8 cellular contexts compared by ENCODE assay signal in the genomic region with DNA sequence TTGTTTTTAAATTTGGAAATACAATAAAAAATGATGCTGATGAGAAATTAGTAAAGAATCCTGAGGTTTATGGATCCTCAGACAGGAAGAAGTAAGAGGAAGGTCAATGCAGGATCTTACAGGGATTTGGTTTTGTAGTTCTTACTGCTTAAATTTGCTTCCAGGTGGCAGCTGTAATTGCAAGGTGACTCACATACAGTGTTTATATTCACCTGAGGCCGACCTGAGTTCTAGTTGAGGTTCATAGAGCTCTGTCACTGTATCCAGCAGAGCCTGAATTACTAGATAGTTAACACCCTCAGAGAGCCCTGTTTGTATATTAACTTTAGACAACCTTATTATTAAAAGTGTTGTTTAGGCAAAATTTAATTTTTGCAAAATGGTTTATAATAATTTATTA. TPM values are rescaled to one million over a fixed set of nuclear protein-coding genes. Genes with fewer than 3 reads are reported as not detected.
DNase-seq lines count a peak whose midpoint lies in the region; ATAC-seq and TF ChIP-seq lines count a peak whose summit lies in the region.

No MANE protein-coding gene starts in this region.

- no peaks in the 10 kb centered on the region for H3K27me3 Mint-ChIP-seq in T-helper 17 cell
- no peaks in the 10 kb centered on the region for H3K27me3 Mint-ChIP-seq in stimulated activated naive CD8-positive, alpha-beta T cell treated with anti-CD3 and anti-CD28 coated beads, Interleukin-15, amount 100 ng/mL, for 72 hours

- H3K36me3 ChIP-seq in SK-N-SH (replicated peaks in 1 of 2; ENCODE audit: control insufficient read depth in 1 of 2, insufficient read depth in 2 of 2, low read length in 1 of 2), result peaks cover 13 to 18% of the 10 kb centered on the region in 2 experiments

- peaks cover 59% of the 10 kb centered on the region for H3K79me2 ChIP-seq in SK-N-SH (ENCODE audit: insufficient read depth)

- no peaks in the 10 kb centered on the region for H3K9me2 ChIP-seq in SK-N-SH

- no peak for TF ChIP-seq RAD21 in SK-N-SH (IDR thresholded peaks at IDR 0.05; ENCODE audit: low read length)

- H3K9me3 Mint-ChIP-seq in stimulated activated naive CD8-positive, alpha-beta T cell treated with anti-CD3 and anti-CD28 coated beads, Interleukin-15, amount 100 ng/mL, for 72 hours, result no peaks in the 10 kb centered on the region

- H4K20me1 ChIP-seq in SK-N-SH (ENCODE audit: insufficient read depth), result peaks cover 23% of the 10 kb centered on the region

- H3K4me1 ChIP-seq in SK-N-SH (ENCODE audit: control insufficient read depth in 1 of 2, insufficient read depth in 2 of 2, low read depth in 1 of 2, low read length in 1 of 2) (peaks cover 11 to 32% of the 10 kb centered on the region in 2 experiments; a peak in 2 of 4 replicates), foreskin keratinocyte (peaks cover 16% of the 10 kb centered on the region)

- peak overlapping the region; percentile 77; the same call in 1 of the 2 replicates for H3K9ac ChIP-seq in SK-N-SH

- H3K27me3 ChIP-seq in SK-N-SH (ENCODE audit: insufficient read depth) (no peaks in the 10 kb centered on the region), foreskin keratinocyte (no peaks in the 10 kb centered on the region)

- CTCF ChIA-PET in SK-N-SH (lab: Yijun Ruan, JAX), result interaction anchor here (1.3 to 1.6 kb wide), 3 partner anchors 22 to 78 kb away, joined by 3 to 7 read pairs (median 4); no protein-coding TSS in a partner anchor

- POLR2A ChIA-PET in SK-N-SH (lab: Yijun Ruan, JAX), result no interaction called here

- peak overlapping the region in 1 of 2 experiments; percentile 76; a peak in 2 of 4 replicates for H3K4me3 ChIP-seq in SK-N-SH (ENCODE audit: low read depth in 2 of 2, low read length in 1 of 2)

- TF ChIP-seq EP300 in SK-N-SH (IDR thresholded peaks at IDR 0.05; ENCODE audit: borderline replicate concordance in 1 of 2, low read depth in 1 of 2, low read length in 1 of 2), result no peak

- peaks cover 4% of the 10 kb centered on the region for H3K36me3 Mint-ChIP-seq in T-helper 17 cell (ENCODE audit: low read depth)

- DNase-seq in SK-N-SH, result no peak
- DNase-seq in T-helper 17 cell, result no peak
- DNase-seq in foreskin keratinocyte, result peak; percentile 40 to 64
- no peak for DNase-seq in stimulated activated naive CD8-positive, alpha-beta T cell treated with anti-CD3 and anti-CD28 coated beads, Interleukin-15, amount 100 ng/mL, for 72 hours
- no peak for DNase-seq in effector CD4-positive, alpha-beta T cell
- no peak for DNase-seq in left lobe of liver (ENCODE audit: low spot score)

- H3K27ac ChIP-seq in SK-N-SH (ENCODE audit: low read depth in 2 of 2, low read length in 1 of 2), result peak overlapping the region; percentile 80 to 85; a peak in 3 of 4 replicates
- H3K27ac ChIP-seq in foreskin keratinocyte, result peak overlapping the region; percentile 45

- ATAC-seq in SK-N-SH treated with all-trans-retinoic acid at 6 μM for 48 hours (no peak), T-helper 17 cell (no peak), foreskin keratinocyte (peak; percentile 66), GM21786 (IDR thresholded peaks at IDR 0.05; ENCODE audit: unreplicated experiment) (no peak), left lobe of liver (no peak)
- no peak for ATAC-seq in stimulated activated naive CD8-positive, alpha-beta T cell treated with anti-CD3 and anti-CD28 coated beads, Interleukin-15, amount 100 ng/mL, for 72 hours

- peak overlapping the region; percentile 97 for H3K4me3 Mint-ChIP-seq in T-helper 17 cell
- H3K4me3 Mint-ChIP-seq in stimulated activated naive CD8-positive, alpha-beta T cell treated with anti-CD3 and anti-CD28 coated beads, Interleukin-15, amount 100 ng/mL, for 72 hours, result peak overlapping the region; percentile 86 to 93

- WGBS in SK-N-SH (ENCODE audit: low lambda C conversion rate), result 91% methylated on average over 1 of the region's 1 CpG

- H3K9me3 ChIP-seq in SK-N-SH (no peaks in the 10 kb centered on the region), T-helper 17 cell (ENCODE audit: control insufficient read depth, low read length, poor library complexity, severe bottlenecking) (no peaks in the 10 kb centered on the region)

- H3K4me1 Mint-ChIP-seq in T-helper 17 cell, result peaks cover 35% of the 10 kb centered on the region
- H3K4me1 Mint-ChIP-seq in stimulated activated naive CD8-positive, alpha-beta T cell treated with anti-CD3 and anti-CD28 coated beads, Interleukin-15, amount 100 ng/mL, for 72 hours, result peaks cover 41% of the 10 kb centered on the region

- H3F3A ChIP-seq in SK-N-SH (replicated peaks; ENCODE audit: insufficient read depth), result peaks cover 23% of the 10 kb centered on the region

- peak overlapping the region; percentile 97 for H3K27ac Mint-ChIP-seq in T-helper 17 cell
- H3K27ac Mint-ChIP-seq in stimulated activated naive CD8-positive, alpha-beta T cell treated with anti-CD3 and anti-CD28 coated beads, Interleukin-15, amount 100 ng/mL, for 72 hours, result peak overlapping the region; percentile 95 to 98

- no peak for TF ChIP-seq CTCF in SK-N-SH (IDR thresholded peaks at IDR 0.05)
- TF ChIP-seq CTCF in foreskin keratinocyte (conservative IDR thresholded peaks at IDR 0.05), result no peak

- no peak overlapping the region; the same call in 1 of the 2 replicates for H2AFZ ChIP-seq in SK-N-SH (ENCODE audit: low read depth)

- peak overlapping the region; percentile 98 for H3K4me2 ChIP-seq in SK-N-SH

TF ChIP-seq in SK-N-SH, 30 proteins besides CTCF, POLR2A, EP300 and RAD21 (continues in another document):
- no peak for TF ChIP-seq SMC3 (IDR thresholded peaks at IDR 0.05; ENCODE audit: low read depth, low read length)
- TF ChIP-seq REST (IDR thresholded peaks at IDR 0.05; ENCODE audit: low read depth, low read length), result no peak

TF ChIP-seq in SK-N-SH treated with all-trans-retinoic acid at 6 μM for 48 hours, 23 proteins besides CTCF, POLR2A, EP300 and RAD21:
- TF ChIP-seq ZC3H10 (CRISPR knock-in tag; IDR thresholded peaks at IDR 0.05), result no peak
- no peak for TF ChIP-seq ZFP3 (CRISPR knock-in tag; IDR thresholded peaks at IDR 0.05)
- no peak for TF ChIP-seq OSR1 (CRISPR knock-in tag; IDR thresholded peaks at IDR 0.05)
- no peak for TF ChIP-seq ZNF8 (CRISPR knock-in tag; IDR thresholded peaks at IDR 0.05)
- TF ChIP-seq, protein P1, sequence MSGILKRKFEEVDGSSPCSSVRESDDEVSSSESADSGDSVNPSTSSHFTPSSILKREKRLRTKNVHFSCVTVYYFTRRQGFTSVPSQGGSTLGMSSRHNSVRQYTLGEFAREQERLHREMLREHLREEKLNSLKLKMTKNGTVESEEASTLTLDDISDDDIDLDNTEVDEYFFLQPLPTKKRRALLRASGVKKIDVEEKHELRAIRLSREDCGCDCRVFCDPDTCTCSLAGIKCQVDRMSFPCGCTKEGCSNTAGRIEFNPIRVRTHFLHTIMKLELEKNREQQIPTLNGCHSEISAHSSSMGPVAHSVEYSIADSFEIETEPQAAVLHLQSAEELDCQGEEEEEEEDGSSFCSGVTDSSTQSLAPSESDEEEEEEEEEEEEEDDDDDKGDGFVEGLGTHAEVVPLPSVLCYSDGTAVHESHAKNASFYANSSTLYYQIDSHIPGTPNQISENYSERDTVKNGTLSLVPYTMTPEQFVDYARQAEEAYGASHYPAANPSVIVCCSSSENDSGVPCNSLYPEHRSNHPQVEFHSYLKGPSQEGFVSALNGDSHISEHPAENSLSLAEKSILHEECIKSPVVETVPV (CRISPR knock-in tag; IDR thresholded peaks at IDR 0.05), result no peak
- TF ChIP-seq SNAI2 (CRISPR knock-in tag; IDR thresholded peaks at IDR 0.05), result no peak
- no peak for TF ChIP-seq ESRRG (CRISPR knock-in tag; IDR thresholded peaks at IDR 0.05)
TF ChIP-seq in SK-N-SH treated with all-trans-retinoic acid at 6 μM for 48 hours: peak in this region for 0.

RNA-seq across cellular contexts. Expression of gene WDR26, which starts 1.4 kb away (rescaled TPM):
- 21.2 and 21.9 TPM in 2 replicates for polyA plus RNA-seq in SK-N-SH (2012; rRNA removed)
- 45.6 and 46.1 TPM in 2 replicates for polyA plus RNA-seq in SK-N-SH (2012; cell fraction: cytosol; rRNA removed)
- 21.5 and 50.0 TPM in 2 replicates for polyA plus RNA-seq in SK-N-SH (2012; cell fraction: nucleus; rRNA removed)
- 100 to 1,000 TPM; 157 to 176 TPM for total RNA-seq in T-helper 17 cell
- total RNA-seq in foreskin keratinocyte, result 42.0 and 43.9 TPM in 2 replicates
- polyA plus RNA-seq in foreskin keratinocyte, result 18.1 and 20.4 TPM in 2 replicates
- total RNA-seq in left lobe of liver, result 27.2 TPM

Comparison
In these comparisons a context has a peak if more than half of its experiments do, and no peak if none do; other contexts are left out.
1. DNase-seq: peak in foreskin keratinocyte (2 of 2); none in SK-N-SH (single experiment), T-helper 17 cell (0 of 3), stimulated activated naive CD8-positive, alpha-beta T cell treated with anti-CD3 and anti-CD28 coated beads, Interleukin-15, amount 100 ng/mL, for 72 hours (0 of 2), effector CD4-positive, alpha-beta T cell (single experiment) and left lobe of liver (single experiment).